18 cellular contexts compared by ENCODE assay signal in genomic region chr11:132742929-132743328, GRCh38.
"Had no signal": no experiment of that assay in that cellular context is flagged by ENCODE, and none has a peak within 500 bp of the region (broad histone marks: within the 10 kb centered on the region; RNA-seq: fewer than 3 reads in every experiment).

No MANE protein-coding gene starts in this region.

- H3K36me3 ChIP-seq: left ventricle myocardium inferior, lower lobe of right lung, neural progenitor cell, ovary had no signal

- H3K4me3 ChIP-seq: hepatocyte, left ventricle myocardium inferior, lower lobe of right lung, neural progenitor cell, ovary, smooth muscle cell had no signal

- H3K27ac ChIP-seq: foreskin keratinocyte, hepatocyte, left ventricle myocardium inferior, lower lobe of right lung, neural progenitor cell, ovary had no signal

- DNase-seq: dermis blood vessel endothelial cell; foreskin keratinocyte; kidney; left cardiac atrium; left ventricle myocardium inferior; lower lobe of right lung; mesenchymal stem cell; midbrain; nucleus accumbens; ovary; right cardiac atrium; stimulated activated CD4-positive, alpha-beta T cell treated with anti-CD3 and anti-CD28 coated beads, Interleukin-2, amount 100 ng/mL, for 48 hours; stimulated activated naive CD4-positive, alpha-beta T cell treated with Interleukin-2 at 50 U/mL for 16 hours; trophoblast cell had no signal

- H3K27me3 ChIP-seq: foreskin keratinocyte, hepatocyte, neural progenitor cell, ovary had no signal

- H3K9me3 ChIP-seq: lower lobe of right lung, ovary had no signal

- ATAC-seq: foreskin keratinocyte; left cardiac atrium; lower lobe of right lung; natural killer cell treated with Interleukin-12 subunit alpha and Interleukin-12 subunit beta and Interleukin-15 and Interleukin-18, amount 100 ng/mL, for 72 hours; right cardiac atrium had no signal

- H3K4me1 ChIP-seq: foreskin keratinocyte, left ventricle myocardium inferior, lower lobe of right lung, neural progenitor cell had no signal
